ENCODE assay signal across 15 cellular contexts in genomic region chr5:143596500-143596820, GRCh38.
A peak's percentile ranks its signal among the peaks of the same experiment; 100 is the strongest.
DNase-seq lines count a peak whose midpoint lies in the region; ATAC-seq, FAIRE-seq and TF ChIP-seq lines count a peak whose summit lies in the region.
"Had no signal": no experiment of that assay in that cellular context is flagged by ENCODE, and none has a peak within 500 bp of the region (broad histone marks: within the 10 kb centered on the region; RNA-seq: fewer than 3 reads in every experiment).

No MANE protein-coding gene starts in this region.

- POLR2A ChIA-PET in HepG2 (lab: Yijun Ruan, JAX), result interaction anchor here (0.8 to 1.0 kb wide), 2 partner anchors 33 to 40 kb away, joined by 3 read pairs; no protein-coding TSS in a partner anchor
- POLR2A ChIA-PET in OCI-LY7 (lab: Charles Lee), result interaction anchor here (0.5 to 1.0 kb wide), 3 partner anchors 9 to 849 kb away, joined by 3 to 6 read pairs (median 3); no protein-coding TSS in a partner anchor
- POLR2A ChIA-PET in endothelial cell of umbilical vein (lab: Charles Lee), result no interaction called here

- peak overlapping the region; percentile 74 for H3K9ac ChIP-seq in HepG2 (ENCODE audit: insufficient read depth, low read depth, low read length)
- H3K9ac ChIP-seq in endothelial cell of umbilical vein (replicated peaks; ENCODE audit: extremely low read depth, insufficient read depth, low read length), result no peak overlapping the region

- TF ChIP-seq POLR2A in HepG2 (IDR thresholded peaks at IDR 0.05; ENCODE audit: insufficient read depth in 1 of 2, low read depth in 2 of 2, low read length in 2 of 2) (no peak), right lobe of liver (IDR thresholded peaks at IDR 0.05) (no peak), endothelial cell of umbilical vein (IDR thresholded peaks at IDR 0.05; ENCODE audit: low read depth, low read length) (no peak), tibial nerve (IDR thresholded peaks at IDR 0.05) (no peak)

- no peak for TF ChIP-seq RAD21 in HepG2 (CRISPR knock-in tag; IDR thresholded peaks at IDR 0.05)

- no peak for DNase-seq in HepG2 (ENCODE audit: low spot score)
- no peak for DNase-seq in right lobe of liver
- DNase-seq in OCI-LY7 (ENCODE audit: low spot score), result no peak
- DNase-seq in endothelial cell of umbilical vein (ENCODE audit: low read depth, low spot score), result no peak
- no peak for DNase-seq in tibial nerve (ENCODE audit: low spot score in 2 of 2)
- DNase-seq in activated CD4-positive, alpha-beta T cell treated with anti-CD3 and anti-CD28 coated beads for 4 hours, result no peak
- DNase-seq: CD4-positive, CD25-positive, alpha-beta regulatory T cell; GOT3; MM.1S; NCI-H1930; NCI-H2171 treated with DMSO at 0.1 percent for 48 hours; NCI-H82 had no signal

- H3K79me2 ChIP-seq in HepG2 (ENCODE audit: insufficient read depth, low read length) (no peaks in the 10 kb centered on the region), OCI-LY7 (ENCODE audit: insufficient read depth, low read depth, low read length) (no peaks in the 10 kb centered on the region), endothelial cell of umbilical vein (ENCODE audit: control insufficient read depth, insufficient read depth, low read length) (no peaks in the 10 kb centered on the region)

- H4K20me1 ChIP-seq in HepG2 (ENCODE audit: insufficient read depth, low read length) (no peaks in the 10 kb centered on the region), OCI-LY7 (ENCODE audit: insufficient read depth, low read length) (no peaks in the 10 kb centered on the region), endothelial cell of umbilical vein (replicated peaks; ENCODE audit: control insufficient read depth, extremely low read depth, insufficient read depth, low read length) (no peaks in the 10 kb centered on the region)

- peaks cover 89% of the 10 kb centered on the region for H3K4me1 ChIP-seq in HepG2 (ENCODE audit: insufficient read depth, low read length)
- peaks cover 0 to 43% (median 17%) of the 10 kb centered on the region in 4 donors for H3K4me1 ChIP-seq in right lobe of liver
- peaks cover 50% of the 10 kb centered on the region for H3K4me1 ChIP-seq in OCI-LY7 (ENCODE audit: insufficient read depth, low read length, poor library complexity, severe bottlenecking)
- H3K4me1 ChIP-seq in endothelial cell of umbilical vein (ENCODE audit: control insufficient read depth, extremely low read depth, insufficient read depth, low read length), result peaks cover 16% of the 10 kb centered on the region
- H3K4me1 ChIP-seq in tibial nerve, result peaks cover 0 to 4% (median 2%) of the 10 kb centered on the region in 4 donors

- WGBS in HepG2 (ENCODE audit: low lambda C conversion rate), result 3% methylated on average over 1 of the region's 1 CpG
- WGBS in right lobe of liver (ENCODE audit: insufficient coverage, low coverage, low lambda C conversion rate, missing lambda C conversion rate), result 82% methylated on average over 1 of the region's 1 CpG
- 95 to 100% methylated on average over 1 of the region's 1 CpG for WGBS in tibial nerve, 2 donors

- TF ChIP-seq CTCF in HepG2 (CRISPR knock-in tag; IDR thresholded peaks at IDR 0.05) (no peak), right lobe of liver (IDR thresholded peaks at IDR 0.05) (no peak), OCI-LY7 (conservative IDR thresholded peaks at IDR 0.05; ENCODE audit: low read length) (no peak), endothelial cell of umbilical vein (IDR thresholded peaks at IDR 0.05; ENCODE audit: extremely low read depth in 1 of 2, insufficient read depth in 1 of 2, low read depth in 1 of 2, low read length in 2 of 2) (no peak), tibial nerve (IDR thresholded peaks at IDR 0.05) (no peak)

- H3K27me3 ChIP-seq in HepG2 (ENCODE audit: control insufficient read depth in 1 of 2, insufficient read depth in 2 of 2, low read length in 2 of 2) (no peaks in the 10 kb centered on the region), right lobe of liver (no peaks in the 10 kb centered on the region), endothelial cell of umbilical vein (ENCODE audit: control insufficient read depth in 2 of 2, insufficient read depth in 2 of 2, low read length in 2 of 2) (no peaks in the 10 kb centered on the region), tibial nerve (no peaks in the 10 kb centered on the region)

- peak overlapping the region; percentile 59 for H3K4me2 ChIP-seq in HepG2 (ENCODE audit: low read depth, low read length)
- peak overlapping the region; percentile 75 for H3K4me2 ChIP-seq in OCI-LY7 (ENCODE audit: low read length)
- no peak overlapping the region for H3K4me2 ChIP-seq in endothelial cell of umbilical vein (ENCODE audit: insufficient read depth, low read length)

- no peak for ATAC-seq in HepG2
- ATAC-seq in right lobe of liver, result no peak
- no peak for ATAC-seq in GM21737 (IDR thresholded peaks at IDR 0.05; ENCODE audit: unreplicated experiment)
- no peak for ATAC-seq in GM21515 (IDR thresholded peaks at IDR 0.05; ENCODE audit: unreplicated experiment)

- peak overlapping the region; percentile 89 for H3K27ac ChIP-seq in HepG2 (ENCODE audit: extremely low read length, insufficient read depth, low read length)
- no peak overlapping the region for H3K27ac ChIP-seq in right lobe of liver
- H3K27ac ChIP-seq in OCI-LY7 (ENCODE audit: low read depth, low read length, poor library complexity, severe bottlenecking), result no peak overlapping the region
- no peak overlapping the region for H3K27ac ChIP-seq in endothelial cell of umbilical vein (ENCODE audit: insufficient read depth, low read depth, low read length)
- H3K27ac ChIP-seq in tibial nerve, result no peak overlapping the region

- H3K4me3 ChIP-seq in HepG2 (replicated peaks in 1 of 3; ENCODE audit: insufficient read depth in 1 of 3, low read depth in 2 of 3, low read length in 3 of 3) (no peak overlapping the region; a peak in 1 of 6 replicates), right lobe of liver (no peak overlapping the region), OCI-LY7 (ENCODE audit: low read depth, low read length, poor library complexity, severe bottlenecking) (no peak overlapping the region), endothelial cell of umbilical vein (replicated peaks in 1 of 3; ENCODE audit: insufficient read depth in 1 of 3, low read depth in 1 of 3, low read length in 3 of 3) (no peak overlapping the region), tibial nerve (no peak overlapping the region)

- no peaks in the 10 kb centered on the region for H3K9me1 ChIP-seq in endothelial cell of umbilical vein (replicated peaks; ENCODE audit: control insufficient read depth, extremely low read depth, insufficient read depth, low read length)

- H2AFZ ChIP-seq in HepG2 (ENCODE audit: low read length) (no peak overlapping the region), OCI-LY7 (ENCODE audit: low read length) (peak overlapping the region; percentile 90; the same call in 1 of the 2 replicates), endothelial cell of umbilical vein (ENCODE audit: low read depth, low read length) (no peak overlapping the region)

- H3K9me2 ChIP-seq in OCI-LY7 (ENCODE audit: insufficient read depth, low read length), result no peaks in the 10 kb centered on the region

- CTCF ChIA-PET in HepG2 (lab: Yijun Ruan, JAX; ENCODE audit: low intra/inter-chr PET ratio, low total read pairs) (no interaction called here), OCI-LY7 (lab: Charles Lee; ENCODE audit: unreplicated experiment) (no interaction called here), endothelial cell of umbilical vein (lab: Charles Lee) (no interaction called here)

- H3K36me3 ChIP-seq in HepG2 (replicated peaks in 1 of 2; ENCODE audit: control insufficient read depth in 1 of 2, insufficient read depth in 2 of 2, low read length in 2 of 2), result no peaks in the 10 kb centered on the region
- H3K36me3 ChIP-seq in right lobe of liver, result no peaks in the 10 kb centered on the region
- H3K36me3 ChIP-seq in OCI-LY7 (ENCODE audit: insufficient read depth, low read length), result no peaks in the 10 kb centered on the region; the same call in 1 of the 2 replicates
- no peaks in the 10 kb centered on the region for H3K36me3 ChIP-seq in endothelial cell of umbilical vein (ENCODE audit: control insufficient read depth in 2 of 2, extremely low read depth in 1 of 2, insufficient read depth in 2 of 2, low read length in 2 of 2)
- H3K36me3 ChIP-seq in tibial nerve, result no peaks in the 10 kb centered on the region

- H3K9me3 ChIP-seq in HepG2 (ENCODE audit: low read length) (no peaks in the 10 kb centered on the region), right lobe of liver (no peaks in the 10 kb centered on the region), OCI-LY7 (ENCODE audit: low read length) (no peaks in the 10 kb centered on the region), endothelial cell of umbilical vein (replicated peaks; ENCODE audit: control insufficient read depth, insufficient read depth, low read length) (no peaks in the 10 kb centered on the region), tibial nerve (no peaks in the 10 kb centered on the region)

- intact Hi-C loops in HepG2 (cut with micrococcal nuclease; ENCODE audit: unreplicated experiment) (loop anchor here (10.0 kb wide), 2 partner anchors 88 to 228 kb away; no protein-coding TSS in a partner anchor), right lobe of liver (cut with DNase I) (no loop called here), OCI-LY7 (cut with micrococcal nuclease; ENCODE audit: unreplicated experiment) (loop anchor here (10.0 kb wide), 1 partner anchor 228 kb away; no protein-coding TSS in a partner anchor), endothelial cell of umbilical vein (cut with micrococcal nuclease) (loop anchor here (10.0 kb wide), 2 partner anchors 192 to 548 kb away; partner anchors contain the start of gene NR3C1)

- no TSS peak for BruUV-seq in HepG2 (replicated peaks; lab: Mats Ljungman, UMichigan)
- no TSS peak for BruUV-seq in OCI-LY7 (replicated peaks; lab: Mats Ljungman, UMichigan)
- no TSS peak for BruUV-seq in endothelial cell of umbilical vein (replicated peaks; lab: Mats Ljungman, UMichigan)

- in situ Hi-C loops in HepG2 (cut with HindIII; ENCODE audit: extremely low pct_ligation_motif_present, low pct_unique_long_range_greater_than_20kb), result no loop called here

- FAIRE-seq in HepG2 (lab: Jason Lieb, UNC) (no peak), endothelial cell of umbilical vein (lab: Jason Lieb, UNC) (no peak)
- FAIRE-seq: A204.1 had no signal

- TF ChIP-seq EP300 in HepG2 (IDR thresholded peaks at IDR 0.05; ENCODE audit: low read depth in 2 of 2, low read length in 2 of 2) (no peak), HepG2 (CRISPR knock-in tag; IDR thresholded peaks at IDR 0.05; ENCODE audit: borderline replicate concordance) (no peak), tibial nerve (IDR thresholded peaks at IDR 0.05) (no peak)

- dilution Hi-C loops in endothelial cell of umbilical vein (cut with MboI; ENCODE audit: extremely low pct_ligation_motif_present, low sequenced_read_pairs), result no loop called here

TF ChIP-seq in HepG2, 621 proteins besides CTCF, POLR2A, EP300 and RAD21 (continues in another document):
- peak; percentile 21; the same call in 1 of the 2 replicates for TF ChIP-seq THAP11 (CRISPR knock-in tag; IDR thresholded peaks at IDR 0.05)
- TF ChIP-seq CREM (IDR thresholded peaks at IDR 0.05), result 0 out of 2 replicates have a peak, but pooled peaks have one; percentile 9
- TF ChIP-seq CREM (CRISPR knock-in tag; IDR thresholded peaks at IDR 0.05), result no peak

TF ChIP-seq in endothelial cell of umbilical vein, 7 proteins besides CTCF, POLR2A, EP300 and RAD21 (continues in another document):
- TF ChIP-seq GATA2 (IDR thresholded peaks at IDR 0.05; ENCODE audit: insufficient read depth, insufficient read length, low read depth, low read length), result peak; percentile 52

Comparison
In these comparisons a context has a peak if more than half of its experiments do, and no peak if none do; other contexts are left out.
1. intact Hi-C loops: an anchor here in HepG2 (10.0 kb wide), OCI-LY7 (10.0 kb wide) and endothelial cell of umbilical vein (10.0 kb wide); none called in right lobe of liver.